11 cellular contexts compared by ENCODE assay signal in genomic region chr9:131266301-131267229, GRCh38. TPM values are rescaled to one million over a fixed set of nuclear protein-coding genes. Genes with fewer than 3 reads are reported as not detected.
DNase-seq lines count a peak whose midpoint lies in the region; ATAC-seq and TF ChIP-seq lines count a peak whose summit lies in the region.
"Had no signal": no experiment of that assay in that cellular context is flagged by ENCODE, and none has a peak within 500 bp of the region (broad histone marks: within the 10 kb centered on the region; RNA-seq: fewer than 3 reads in every experiment).

No MANE protein-coding gene starts in this region.

- no peak overlapping the region for H3K27ac ChIP-seq in neuronal stem cell (replicated peaks; ENCODE audit: low read length)
- H3K27ac ChIP-seq: neural progenitor cell had no signal

- H3K4me1 Mint-ChIP-seq in CD14-positive monocyte: peaks cover 94% of the 10 kb centered on the region
- H3K4me1 Mint-ChIP-seq in dendritic cell treated with granulocyte-macrophage colony-stimulating factor and Interleukin-4, amounts not matched to agents 40 ng/mL and 50 ng/mL, for 4 days (ENCODE audit: low read depth): peaks cover 89% of the 10 kb centered on the region
- no peaks in the 10 kb centered on the region for H3K4me1 Mint-ChIP-seq in mesothelial cell of epicardium

- H4K91ac ChIP-seq in neuronal stem cell (ENCODE audit: low read depth, low read length, poor library complexity): peak overlapping the region; percentile 4

- peaks cover 17 to 60% of the 10 kb centered on the region in 2 donors for H3K36me3 Mint-ChIP-seq in CD14-positive monocyte
- peaks cover 71% of the 10 kb centered on the region for H3K36me3 Mint-ChIP-seq in dendritic cell treated with granulocyte-macrophage colony-stimulating factor and Interleukin-4, amounts not matched to agents 40 ng/mL and 50 ng/mL, for 4 days (ENCODE audit: low read depth)
- no peaks in the 10 kb centered on the region for H3K36me3 Mint-ChIP-seq in mesothelial cell of epicardium
- H3K36me3 Mint-ChIP-seq: neural progenitor cell had no signal

- H3K14ac ChIP-seq in neuronal stem cell (ENCODE audit: low read length): no peak overlapping the region

- H3K4me2 ChIP-seq in neuronal stem cell (ENCODE audit: insufficient read depth, low read length, poor library complexity, severe bottlenecking): no peak overlapping the region
- H3K4me2 ChIP-seq: neural progenitor cell had no signal

- H3K27me3 ChIP-seq in neuronal stem cell (ENCODE audit: control insufficient read depth in 3 of 3, insufficient read depth in 3 of 3, low read depth in 1 of 3, low read length in 3 of 3): no peaks in the 10 kb centered on the region
- H3K27me3 ChIP-seq: neural progenitor cell had no signal

- H3K9me3 Mint-ChIP-seq in CD14-positive monocyte (no peaks in the 10 kb centered on the region), mesothelial cell of epicardium (no peaks in the 10 kb centered on the region)
- H3K9me3 Mint-ChIP-seq in dendritic cell treated with granulocyte-macrophage colony-stimulating factor and Interleukin-4, amounts not matched to agents 40 ng/mL and 50 ng/mL, for 4 days: no peaks in the 10 kb centered on the region
- H3K9me3 Mint-ChIP-seq: neural progenitor cell had no signal

- H3K23ac ChIP-seq in neuronal stem cell (ENCODE audit: low read depth, low read length, poor library complexity): peak overlapping the region; percentile 83

- H3K4me3 Mint-ChIP-seq in CD14-positive monocyte (peak overlapping the region; percentile 45 to 75), mesothelial cell of epicardium (no peak overlapping the region)
- peak overlapping the region; percentile 50 for H3K4me3 Mint-ChIP-seq in dendritic cell treated with granulocyte-macrophage colony-stimulating factor and Interleukin-4, amounts not matched to agents 40 ng/mL and 50 ng/mL, for 4 days
- H3K4me3 Mint-ChIP-seq: neural progenitor cell had no signal

- no peaks in the 10 kb centered on the region for H3K9me3 ChIP-seq in neuronal stem cell (replicated peaks in 1 of 2; ENCODE audit: control insufficient read depth in 2 of 2, insufficient read depth in 1 of 2, low read depth in 1 of 2, low read length in 2 of 2)
- H3K9me3 ChIP-seq: Caco-2 had no signal

- whole genome bisulfite sequencing in neuronal stem cell (ENCODE audit: extremely low coverage in 2 of 2, insufficient read length in 2 of 2, insufficient replicate concordance in 1 of 2), 2 donors: no CpG with 5 or more reads among the region's 24 CpGs

- no peaks in the 10 kb centered on the region for H3K36me3 ChIP-seq in neuronal stem cell (replicated peaks in 1 of 2; ENCODE audit: control insufficient read depth in 2 of 2, insufficient read depth in 2 of 2, low read length in 2 of 2)
- H3K36me3 ChIP-seq: neural progenitor cell had no signal

- H4K8ac ChIP-seq in neuronal stem cell (ENCODE audit: low read depth, low read length): no peak overlapping the region

- H2AFZ ChIP-seq in neuronal stem cell (ENCODE audit: low read length): no peak overlapping the region
- H2AFZ ChIP-seq: neural progenitor cell had no signal

- H3K27ac Mint-ChIP-seq in CD14-positive monocyte (peak overlapping the region; percentile 79 to 93 (median 90)), mesothelial cell of epicardium (no peak overlapping the region)
- peak overlapping the region; percentile 50 for H3K27ac Mint-ChIP-seq in dendritic cell treated with granulocyte-macrophage colony-stimulating factor and Interleukin-4, amounts not matched to agents 40 ng/mL and 50 ng/mL, for 4 days
- H3K27ac Mint-ChIP-seq: neural progenitor cell had no signal

- no peaks in the 10 kb centered on the region for H3K79me1 ChIP-seq in neuronal stem cell (ENCODE audit: low read depth, low read length)

- H3K27me3 Mint-ChIP-seq in CD14-positive monocyte (ENCODE audit: low read depth in 3 of 3): peaks cover 0 to 2% (median 0%) of the 10 kb centered on the region in 3 donors
- no peaks in the 10 kb centered on the region for H3K27me3 Mint-ChIP-seq in dendritic cell treated with granulocyte-macrophage colony-stimulating factor and Interleukin-4, amounts not matched to agents 40 ng/mL and 50 ng/mL, for 4 days
- no peaks in the 10 kb centered on the region for H3K27me3 Mint-ChIP-seq in mesothelial cell of epicardium (ENCODE audit: low read depth)

- no peak overlapping the region for H2BK15ac ChIP-seq in neuronal stem cell (ENCODE audit: low read length)

- peak overlapping the region; percentile 87 for H2BK12ac ChIP-seq in neuronal stem cell (ENCODE audit: low read length)

- H2BK5ac ChIP-seq in neuronal stem cell (ENCODE audit: low read length): no peak overlapping the region

- intact Hi-C loops in CD14-positive monocyte (cut with micrococcal nuclease): no loop called here
- intact Hi-C loops in dendritic cell treated with granulocyte-macrophage colony-stimulating factor and Interleukin-4, amounts not matched to agents 40 ng/mL and 50 ng/mL, for 4 days (cut with micrococcal nuclease): no loop called here

- H3K4me3 ChIP-seq in neuronal stem cell (ENCODE audit: low read length in 2 of 2): no peak overlapping the region
- H3K4me3 ChIP-seq: neural progenitor cell had no signal

- no peak overlapping the region for H3K9ac ChIP-seq in neuronal stem cell (ENCODE audit: low read depth, low read length, poor library complexity)
- H3K9ac ChIP-seq: neural progenitor cell had no signal

- TF ChIP-seq CTCF in CD14-positive monocyte (IDR thresholded peaks at IDR 0.05) (no peak), mesothelial cell of epicardium (IDR thresholded peaks at IDR 0.05; ENCODE audit: unreplicated experiment) (no peak)

- DNase-seq in CD14-positive monocyte (ENCODE audit: low spot score): peak; percentile 48
- peak; percentile 33 for DNase-seq in T follicular helper cell (ENCODE audit: low read depth)
- DNase-seq in neuronal stem cell (ENCODE audit: low spot score): no peak
- no peak for DNase-seq in mesothelial cell of epicardium (ENCODE audit: low spot score in 2 of 2, unreplicated experiment in 2 of 2)
- DNase-seq: Caco-2, NCI-H1417 had no signal

- no peak overlapping the region for H2AK5ac ChIP-seq in neuronal stem cell (ENCODE audit: low read depth, low read length)

- peak overlapping the region; percentile 72 for H3K18ac ChIP-seq in neuronal stem cell (ENCODE audit: low read length)

- ATAC-seq in GM18498 (IDR thresholded peaks at IDR 0.05; ENCODE audit: unreplicated experiment): no peak
- ATAC-seq in HG03280 (IDR thresholded peaks at IDR 0.05; ENCODE audit: unreplicated experiment): no peak
- ATAC-seq in HG02970 (IDR thresholded peaks at IDR 0.05; ENCODE audit: low FRiP score, unreplicated experiment): no peak

- H2BK120ac ChIP-seq in neuronal stem cell (ENCODE audit: low read depth, low read length): no peak overlapping the region

- H3K4me1 ChIP-seq in neuronal stem cell (ENCODE audit: control insufficient read depth in 2 of 2, insufficient read depth in 1 of 2, low read depth in 1 of 2, low read length in 2 of 2): peaks cover 2 to 5% of the 10 kb centered on the region in 2 donors
- H3K4me1 ChIP-seq: Caco-2 had no signal

- H3K4ac ChIP-seq in neuronal stem cell (ENCODE audit: low read length): no peak overlapping the region

RNA-seq across cellular contexts. Expression of gene FAM78A, which starts 9.7 kb away (rescaled TPM):
- 1 to 10 TPM; 6.4 to 7.2 TPM for polyA plus RNA-seq in CD14-positive monocyte
- 2.7 TPM for polyA plus RNA-seq in neuronal stem cell (2013, experiment 1 of 2)
- polyA plus RNA-seq in neuronal stem cell (2013, experiment 2 of 2): 2.5 TPM
- 0.54 to 0.80 TPM (median 0.64 TPM) in 3 replicates for total RNA-seq in mesothelial cell of epicardium

RNA-seq across cellular contexts. Expression of gene PLPP7, which starts 23.0 kb away (rescaled TPM):
- polyA plus RNA-seq in CD14-positive monocyte: 1 to 10 TPM; 1.5 to 3.1 TPM
- 4.2 TPM for polyA plus RNA-seq in neuronal stem cell (2013, experiment 1 of 2)
- 4.1 TPM for polyA plus RNA-seq in neuronal stem cell (2013, experiment 2 of 2)
- total RNA-seq in mesothelial cell of epicardium: 0.60 to 1.1 TPM (median 0.79 TPM) in 3 replicates

Comparison
In these comparisons a context has a peak if more than half of its experiments do, and no peak if none do; other contexts are left out.
1. DNase-seq: peak in CD14-positive monocyte (single experiment) and T follicular helper cell (single experiment); none in neuronal stem cell (single experiment) and mesothelial cell of epicardium (0 of 2).